ENCODE assay signal across 27 cellular contexts in genomic region chr10:119358567-119358966, GRCh38.
"Had no signal": no experiment of that assay in that cellular context is flagged by ENCODE, and none has a peak within 500 bp of the region (broad histone marks: within the 10 kb centered on the region; RNA-seq: fewer than 3 reads in every experiment).

No MANE protein-coding gene starts in this region.

- H3K27ac ChIP-seq: brain microvascular endothelial cell, cardiac muscle cell, KMS-11, SJCRH30, VCaP had no signal

- H3K4me1 ChIP-seq: SJCRH30 had no signal

- H3K9me3 ChIP-seq: SK-N-SH had no signal

- H3K27ac Mint-ChIP-seq: activated CD4-positive, alpha-beta memory T cell treated with anti-CD3 and anti-CD28 coated beads, Interleukin-2, amount 10 ng/mL, durations not matched to agents 7 days and 5 days; activated naive CD4-positive, alpha-beta T cell treated with anti-CD3 and anti-CD28 coated beads, Interleukin-2, amount 10 ng/mL, durations not matched to agents 7 days and 5 days; activated naive CD8-positive, alpha-beta T cell treated with anti-CD3 and anti-CD28 coated beads for 36 hours; activated T-helper 17 cell treated with anti-CD3 and anti-CD28 coated beads, Interleukin-2, amount 50 U/mL, for 72 hours had no signal

- H3K27me3 ChIP-seq: brain microvascular endothelial cell, cardiac muscle cell, SJCRH30 had no signal

- H3K36me3 ChIP-seq: brain microvascular endothelial cell, cardiac muscle cell, SJCRH30 had no signal

- H3K9ac ChIP-seq: KMS-11, SK-N-SH had no signal

- H3K4me3 ChIP-seq: cardiac muscle cell, SJCRH30 had no signal

- H3K4me3 Mint-ChIP-seq: activated CD4-positive, alpha-beta memory T cell treated with anti-CD3 and anti-CD28 coated beads, Interleukin-2, amount 10 ng/mL, durations not matched to agents 7 days and 5 days; activated naive CD4-positive, alpha-beta T cell treated with anti-CD3 and anti-CD28 coated beads, Interleukin-2, amount 10 ng/mL, durations not matched to agents 7 days and 5 days; activated naive CD8-positive, alpha-beta T cell treated with anti-CD3 and anti-CD28 coated beads for 36 hours; activated T-helper 17 cell treated with anti-CD3 and anti-CD28 coated beads, Interleukin-2, amount 50 U/mL, for 72 hours had no signal

- ATAC-seq: activated CD4-positive, CD25-positive, alpha-beta regulatory T cell treated with anti-CD3 and anti-CD28 coated beads, Interleukin-2, amount 50 U/mL, for 24 hours; activated T-helper 17 cell treated with anti-CD3 and anti-CD28 coated beads, Interleukin-2, amount 50 U/mL, for 72 hours; Panc1 had no signal

- H3K4me2 ChIP-seq: KMS-11, SK-N-SH had no signal

- DNase-seq: activated CD4-positive, alpha-beta memory T cell treated with anti-CD3 and anti-CD28 coated beads, Interleukin-2, amount 10 ng/mL, durations not matched to agents 7 days and 5 days; activated CD4-positive, alpha-beta T cell treated with anti-CD3 and anti-CD28 coated beads for 48 hours; activated gamma-delta T cell treated with Interleukin-2 at 50 U/mL for 16 hours; activated naive CD4-positive, alpha-beta T cell treated with anti-CD3 and anti-CD28 coated beads, Interleukin-2, amount 10 ng/mL, durations not matched to agents 7 days and 5 days; activated naive CD8-positive, alpha-beta T cell treated with anti-CD3 and anti-CD28 coated beads for 36 hours; activated T-cell treated with anti-CD3 and anti-CD28 coated beads for 4 hours; activated T-cell treated with anti-CD3 and anti-CD28 coated beads, Interleukin-2, amount 50 U/mL, for 48 hours; brain microvascular endothelial cell; NCI-H1092; NCI-H1417; NCI-H1930; NCI-H2171 treated with DMSO at 0.1 percent for 48 hours; NCI-H345; NCI-H510A; NCI-H526 treated with DMSO at 0.1 percent for 48 hours; NK-92 treated with Interleukin-12 subunit alpha and Interleukin-12 subunit beta, amount 100 ng/mL, for 24 hours; OCI-M1; RPMI8226; SJCRH30; SK-N-SH; T-helper 1 cell had no signal
